ENCODE assay signal across 11 cellular contexts in genomic region chr12:107328442-107329133, GRCh38.
DNase-seq lines count a peak whose midpoint lies in the region; ATAC-seq and TF ChIP-seq lines count a peak whose summit lies in the region.
"Had no signal": no experiment of that assay in that cellular context is flagged by ENCODE, and none has a peak within 500 bp of the region (broad histone marks: within the 10 kb centered on the region; RNA-seq: fewer than 3 reads in every experiment).

No MANE protein-coding gene starts in this region.

- no peak overlapping the region for H3K4me3 Mint-ChIP-seq in activated naive CD8-positive, alpha-beta T cell treated with anti-CD3 and anti-CD28 coated beads for 36 hours
- H3K4me3 Mint-ChIP-seq: brain had no signal

- DNase-seq in EH (ENCODE audit: low read depth) (peak; percentile 44), KG1 (lab: John Stamatoyannopoulos, UW) (peak; percentile 39), lung (ENCODE audit: low spot score) (no peak), left lobe of liver (ENCODE audit: low spot score) (no peak)
- peak; percentile 52 for DNase-seq in activated naive CD8-positive, alpha-beta T cell treated with anti-CD3 and anti-CD28 coated beads for 36 hours
- DNase-seq: pancreas, T-helper 9 cell had no signal

- H3K4me3 ChIP-seq in lung, result no peak overlapping the region
- H3K4me3 ChIP-seq: pancreas had no signal

- H3K27ac ChIP-seq in lung (ENCODE audit: low read depth in 1 of 2, low read length in 1 of 2), result no peak overlapping the region
- H3K27ac ChIP-seq: pancreas had no signal

- TF ChIP-seq CTCF in lung (IDR thresholded peaks at IDR 0.05; ENCODE audit: control extremely low read depth, extremely low read depth), result no peak

- 24 to 41% methylated on average over 10 to 11 of the region's 11 CpGs for WGBS in lung, 2 donors

- no peaks in the 10 kb centered on the region for H3K4me1 ChIP-seq in lung (ENCODE audit: control insufficient read depth in 2 of 2, insufficient read depth in 2 of 2, low read length in 2 of 2)
- H3K4me1 ChIP-seq: pancreas had no signal

- H3K36me3 Mint-ChIP-seq in activated naive CD8-positive, alpha-beta T cell treated with anti-CD3 and anti-CD28 coated beads for 36 hours, result peaks cover 36% of the 10 kb centered on the region
- H3K36me3 Mint-ChIP-seq: brain had no signal

- peaks cover 8% of the 10 kb centered on the region for H3K9me3 Mint-ChIP-seq in activated naive CD8-positive, alpha-beta T cell treated with anti-CD3 and anti-CD28 coated beads for 36 hours
- H3K9me3 Mint-ChIP-seq: brain had no signal

- no peaks in the 10 kb centered on the region for H3K27me3 ChIP-seq in lung (ENCODE audit: control insufficient read depth, insufficient read depth)

- H3K4me1 Mint-ChIP-seq in activated naive CD8-positive, alpha-beta T cell treated with anti-CD3 and anti-CD28 coated beads for 36 hours, result peaks cover 86% of the 10 kb centered on the region

- ATAC-seq in lung (ENCODE audit: insufficient read depth, low FRiP score) (peak; percentile 47), left lobe of liver (no peak), GM18907 (IDR thresholded peaks at IDR 0.05; ENCODE audit: unreplicated experiment) (no peak), HG02623 (IDR thresholded peaks at IDR 0.05; ENCODE audit: unreplicated experiment) (no peak), GM21381 (IDR thresholded peaks at IDR 0.05; ENCODE audit: unreplicated experiment) (no peak)
- ATAC-seq: pancreas had no signal

- H3K27ac Mint-ChIP-seq in activated naive CD8-positive, alpha-beta T cell treated with anti-CD3 and anti-CD28 coated beads for 36 hours, result peak overlapping the region; percentile 74

- H3K36me3 ChIP-seq in lung (ENCODE audit: control insufficient read depth in 2 of 2, insufficient read depth in 2 of 2, low read length in 2 of 2), result no peaks in the 10 kb centered on the region
- H3K36me3 ChIP-seq: pancreas had no signal

- H3K27me3 Mint-ChIP-seq in activated naive CD8-positive, alpha-beta T cell treated with anti-CD3 and anti-CD28 coated beads for 36 hours, result no peaks in the 10 kb centered on the region

- H3K9me3 ChIP-seq in lung (ENCODE audit: control insufficient read depth in 2 of 2, insufficient read depth in 1 of 2, low read length in 1 of 2), result peaks cover 0 to 1% of the 10 kb centered on the region in 2 donors
- H3K9me3 ChIP-seq: pancreas had no signal

Comparison
In these comparisons a context has a peak if more than half of its experiments do, and no peak if none do; other contexts are left out.
1. DNase-seq: peak in EH (single experiment), KG1 (single experiment) and activated naive CD8-positive, alpha-beta T cell treated with anti-CD3 and anti-CD28 coated beads for 36 hours (single experiment); none in lung (single experiment) and left lobe of liver (single experiment).